8 cellular contexts compared by ENCODE assay signal in genomic region chr6:119333707-119334295, GRCh38. TPM values are rescaled to one million over a fixed set of nuclear protein-coding genes. Genes with fewer than 3 reads are reported as not detected.
A peak's percentile ranks its signal among the peaks of the same experiment; 100 is the strongest.
DNase-seq lines count a peak whose midpoint lies in the region; ATAC-seq, FAIRE-seq and TF ChIP-seq lines count a peak whose summit lies in the region.

No MANE protein-coding gene starts in this region.

- H4K20me1 ChIP-seq in keratinocyte (ENCODE audit: control insufficient read depth, extremely low read depth, insufficient read depth, low read length): no peaks in the 10 kb centered on the region

- ATAC-seq in HG02943 (IDR thresholded peaks at IDR 0.05; ENCODE audit: low read depth, unreplicated experiment) (peak; percentile 67), HG03460 (IDR thresholded peaks at IDR 0.05; ENCODE audit: unreplicated experiment) (no peak)

- H3K27ac ChIP-seq in keratinocyte (ENCODE audit: control insufficient read depth, insufficient read depth, low read length): no peak overlapping the region

- no peaks in the 10 kb centered on the region for H3K27me3 ChIP-seq in keratinocyte (ENCODE audit: control insufficient read depth, extremely low read depth, insufficient read depth, low read length)

- dilution Hi-C loops in keratinocyte (cut with MboI; ENCODE audit: extremely low pct_ligation_motif_present, low sequenced_read_pairs): no loop called here

- H2AFZ ChIP-seq in keratinocyte (ENCODE audit: control insufficient read depth, low read length): no peak overlapping the region

- TF ChIP-seq CTCF in keratinocyte (optimal IDR thresholded peaks at IDR 0.05 in 1 of 3, IDR thresholded peaks at IDR 0.05 in 1 of 3, conservative IDR thresholded peaks at IDR 0.05 in 1 of 3; ENCODE audit: extremely low read depth in 1 of 3, insufficient read depth in 2 of 3, low read length in 3 of 3): peak in 2 of 3 experiments; percentile 35 to 58

- peak; percentile 69 for FAIRE-seq in keratinocyte (lab: Jason Lieb, UNC)

- H3K9me3 ChIP-seq in keratinocyte (ENCODE audit: control insufficient read depth, low read depth, low read length): no peaks in the 10 kb centered on the region

- no peak overlapping the region for H3K4me3 ChIP-seq in keratinocyte (ENCODE audit: control insufficient read depth in 2 of 3, extremely low read depth in 1 of 3, insufficient read depth in 2 of 3, low read depth in 1 of 3, low read length in 3 of 3)

- H3K9ac ChIP-seq in keratinocyte (ENCODE audit: control insufficient read depth, extremely low read depth, insufficient read depth, low read length): no peak overlapping the region

- no peak overlapping the region for H3K4me2 ChIP-seq in keratinocyte (ENCODE audit: control insufficient read depth, extremely low read depth, insufficient read depth, low read depth, low read length)

- peaks cover 9% of the 10 kb centered on the region for H3K4me1 ChIP-seq in keratinocyte (ENCODE audit: control insufficient read depth, extremely low read depth, insufficient read depth, low read length)

- DNase-seq in NCI-H1417 (lab: John Stamatoyannopoulos, UW) (peak in 2 of 3 experiments; percentile 19 to 43), NCI-H1417 treated with DMSO at 0.1 percent for 48 hours (lab: John Stamatoyannopoulos, UW) (no peak), SHP77 treated with DMSO at 0.1 percent for 48 hours (lab: John Stamatoyannopoulos, UW) (peak; percentile 10), keratinocyte (ENCODE audit: low read depth, low spot score) (no peak), NOMO-1 (lab: John Stamatoyannopoulos, UW; ENCODE audit: unreplicated experiment in 2 of 2) (no peak)
- DNase-seq in activated naive CD4-positive, alpha-beta T cell (lab: John Stamatoyannopoulos, UW): no peak

- peaks cover 9% of the 10 kb centered on the region for H3K79me2 ChIP-seq in keratinocyte (ENCODE audit: control insufficient read depth, insufficient read depth, low read length)

- no peaks in the 10 kb centered on the region for H3K9me1 ChIP-seq in keratinocyte (ENCODE audit: control insufficient read depth, extremely low read depth, insufficient read depth, low read length)

- H3K36me3 ChIP-seq in keratinocyte (ENCODE audit: control insufficient read depth in 2 of 2, extremely low read depth in 1 of 2, insufficient read depth in 2 of 2, low read length in 2 of 2): peaks cover 0 to 2% of the 10 kb centered on the region in 2 experiments

RNA-seq across cellular contexts. Expression of gene MAN1A1, which starts 15.8 kb away (rescaled TPM):
- 11.3 to 20.2 TPM (median 14.6 TPM) in 3 replicates for polyA plus RNA-seq in keratinocyte
- 1.7 TPM for polyA plus RNA-seq in keratinocyte (2011; ENCODE audit: low read depth)
- polyA plus RNA-seq in keratinocyte (2011; cell fraction: cytosol; rRNA removed): 5.5 and 9.8 TPM in 2 replicates
- 23.7 and 29.9 TPM in 2 replicates for polyA plus RNA-seq in keratinocyte (2011; cell fraction: nucleus; rRNA removed)
- 2.9 and 14.9 TPM in 2 replicates for polyA plus RNA-seq in keratinocyte (2012; ENCODE audit: low replicate concordance)
- 2.6 to 11.5 TPM (median 6.2 TPM) in 3 replicates for polyA minus RNA-seq in keratinocyte
- polyA minus RNA-seq in keratinocyte (2011; cell fraction: cytosol; rRNA and poly(A)+ RNA removed): 7.1 TPM
- polyA minus RNA-seq in keratinocyte (2011; cell fraction: nucleus; rRNA and poly(A)+ RNA removed): 18.1 and 30.5 TPM in 2 replicates

Comparison
In these comparisons a context has a peak if more than half of its experiments do, and no peak if none do; other contexts are left out.
1. DNase-seq: peak in NCI-H1417 (2 of 3) and SHP77 treated with DMSO at 0.1 percent for 48 hours (single experiment); none in NCI-H1417 treated with DMSO at 0.1 percent for 48 hours (single experiment), keratinocyte (single experiment), activated naive CD4-positive, alpha-beta T cell (0 of 4) and NOMO-1 (0 of 2).